In genomic region chr6:16388488-16388887, GRCh38 we compare ENCODE assay signal across 22 cellular contexts.
DNase-seq lines count a peak whose midpoint lies in the region; ATAC-seq and TF ChIP-seq lines count a peak whose summit lies in the region.
"Had no signal": no experiment of that assay in that cellular context is flagged by ENCODE, and none has a peak within 500 bp of the region (broad histone marks: within the 10 kb centered on the region; RNA-seq: fewer than 3 reads in every experiment).

No MANE protein-coding gene starts in this region.

- no peak overlapping the region for H3K4me3 ChIP-seq in fibroblast of lung (replicated peaks in 1 of 4; ENCODE audit: control extremely low read depth in 1 of 4, insufficient read depth in 1 of 4, low read depth in 3 of 4, low read length in 4 of 4)
- H3K4me3 ChIP-seq: ascending aorta, gastrocnemius medialis, pancreas had no signal

- H3K9ac ChIP-seq in fibroblast of lung (ENCODE audit: insufficient read depth, low read length): no peak overlapping the region

- peak overlapping the region; percentile 36 for H3K4me2 ChIP-seq in fibroblast of lung (ENCODE audit: extremely low read depth, insufficient read depth, low read length)

- H3K79me2 ChIP-seq in fibroblast of lung (ENCODE audit: control insufficient read depth, insufficient read depth, low read length): no peaks in the 10 kb centered on the region

- no peaks in the 10 kb centered on the region for H4K20me1 ChIP-seq in fibroblast of lung (ENCODE audit: control insufficient read depth, extremely low read depth, insufficient read depth, low read length)

- no peak overlapping the region for H3K27ac ChIP-seq in fibroblast of lung (ENCODE audit: insufficient read depth, low read length)
- H3K27ac ChIP-seq: ascending aorta, gastrocnemius medialis, pancreas had no signal

- H3K4me1 ChIP-seq in fibroblast of lung (ENCODE audit: control insufficient read depth, extremely low read depth, insufficient read depth, low read length): peaks cover 12% of the 10 kb centered on the region

- TF ChIP-seq CTCF in fibroblast of lung (conservative IDR thresholded peaks at IDR 0.05 in 1 of 2, IDR thresholded peaks at IDR 0.05 in 1 of 2; ENCODE audit: low read depth in 1 of 2, low read length in 2 of 2): no peak
- TF ChIP-seq CTCF in GM10266 (IDR thresholded peaks at IDR 0.05; ENCODE audit: control insufficient read depth, insufficient read depth, low read depth, missing control alignments): no peak

- no peaks in the 10 kb centered on the region for H3K36me3 ChIP-seq in fibroblast of lung (ENCODE audit: control insufficient read depth, insufficient read depth, low read length)
- H3K36me3 ChIP-seq: ascending aorta, gastrocnemius medialis, pancreas had no signal

- no peaks in the 10 kb centered on the region for H3K9me3 ChIP-seq in fibroblast of lung (ENCODE audit: control insufficient read depth, insufficient read depth, low read depth, low read length)
- H3K9me3 ChIP-seq: ascending aorta, gastrocnemius medialis, pancreas had no signal

- ATAC-seq in sciatic nerve: peak; percentile 55
- ATAC-seq: activated naive CD4-positive, alpha-beta T cell treated with anti-CD3 and anti-CD28 coated beads, Interleukin-2, amount 50 U/mL, for 72 hours; gastrocnemius medialis; pancreas; right cardiac atrium had no signal

- intact Hi-C loops in sciatic nerve (cut with DNase I): no loop called here

- peak; percentile 90 for DNase-seq in EL
- peak; percentile 52 for DNase-seq in LHCN-M2 (ENCODE audit: low read depth)
- no peak for DNase-seq in fibroblast of lung (ENCODE audit: low read depth in 2 of 2)
- no peak for DNase-seq in sciatic nerve (ENCODE audit: low spot score)
- DNase-seq in GM10266 (ENCODE audit: extremely low spot score): no peak
- no peak for DNase-seq in RPMI8226
- no peak for DNase-seq in NCI-H1436 (lab: John Stamatoyannopoulos, UW)
- DNase-seq: activated CD4-positive, alpha-beta memory T cell treated with anti-CD3 and anti-CD28 coated beads, Interleukin-2, amount 10 ng/mL, durations not matched to agents 7 days and 5 days; DMS153; gastrocnemius medialis; GDM1; islet precursor cell; NCI-H1105; NCI-H2081; NCI-H345; NCI-H774; pancreas; right cardiac atrium; Right ventricle myocardium superior; SW 1271 had no signal

- H2AFZ ChIP-seq in fibroblast of lung (ENCODE audit: low read length): no peak overlapping the region

- H3K27me3 ChIP-seq in fibroblast of lung (ENCODE audit: control insufficient read depth, insufficient read depth, low read length): no peaks in the 10 kb centered on the region
- H3K27me3 ChIP-seq: ascending aorta, gastrocnemius medialis, pancreas had no signal

Comparison
In these comparisons a context has a peak if more than half of its experiments do, and no peak if none do; other contexts are left out.
1. DNase-seq: peak in EL (single experiment) and LHCN-M2 (single experiment); none in fibroblast of lung (0 of 2), sciatic nerve (single experiment), GM10266 (single experiment), RPMI8226 (single experiment) and NCI-H1436 (single experiment).